8 cellular contexts compared by ENCODE assay signal in the genomic region with DNA sequence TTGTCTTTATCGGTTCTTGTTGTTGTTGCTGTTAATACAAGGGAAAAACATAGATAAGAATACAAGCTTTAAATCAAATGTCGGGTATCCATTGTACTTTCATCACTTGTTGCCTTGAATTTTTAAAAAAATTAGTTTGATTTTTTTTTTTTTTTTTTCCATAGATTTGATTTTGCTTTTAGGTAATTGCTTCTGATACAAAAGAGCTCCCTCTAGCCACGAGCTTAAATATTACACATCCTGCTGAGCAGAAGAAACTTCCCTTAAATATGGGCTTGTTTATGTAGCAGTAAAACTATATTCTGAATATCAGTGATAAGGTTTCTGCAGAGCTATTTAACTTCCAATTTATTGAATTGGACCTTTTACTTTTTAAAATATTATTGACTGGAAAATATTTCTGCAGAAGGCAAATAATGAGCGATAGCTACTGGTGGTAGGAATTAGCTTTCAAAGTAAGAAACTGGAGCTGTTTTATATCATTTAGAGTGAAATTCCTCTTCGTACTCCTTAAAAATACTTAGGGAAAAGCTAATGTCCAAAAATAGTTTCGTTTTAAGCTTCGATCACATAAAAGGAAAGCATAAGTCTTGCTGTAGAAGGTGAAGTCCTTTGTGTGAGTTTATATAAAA.
DNase-seq lines count a peak whose midpoint lies in the region; ATAC-seq, FAIRE-seq and TF ChIP-seq lines count a peak whose summit lies in the region.

No MANE protein-coding gene starts in this region.

- H3K27ac ChIP-seq in right lobe of liver = no peak overlapping the region

- no peak for FAIRE-seq in HTR-8/SVneo (lab: Jason Lieb, UNC)

- TF ChIP-seq POLR2A in right lobe of liver (IDR thresholded peaks at IDR 0.05) = no peak

- intact Hi-C loops in right lobe of liver (cut with DNase I) = no loop called here

- H3K36me3 ChIP-seq in adipocyte (ENCODE audit: control insufficient read depth, insufficient read depth, low read length, severe bottlenecking) = no peaks in the 10 kb centered on the region
- no peaks in the 10 kb centered on the region for H3K36me3 ChIP-seq in right lobe of liver

- H3K27me3 ChIP-seq in adipocyte (replicated peaks; ENCODE audit: control insufficient read depth, insufficient read depth, low read length) (no peaks in the 10 kb centered on the region), right lobe of liver (no peaks in the 10 kb centered on the region)

- ATAC-seq in GM18519 (IDR thresholded peaks at IDR 0.05; ENCODE audit: low FRiP score, unreplicated experiment) = peak; percentile 82
- ATAC-seq in right lobe of liver = no peak
- ATAC-seq in GM21717 (IDR thresholded peaks at IDR 0.05; ENCODE audit: unreplicated experiment) = no peak

- TF ChIP-seq CTCF in AG10803 (conservative IDR thresholded peaks at IDR 0.05; ENCODE audit: low read length) = peak; percentile 81
- peak in 3 of 4 donors; percentile 32 to 47 (median 38) for TF ChIP-seq CTCF in right lobe of liver (IDR thresholded peaks at IDR 0.05)

- DNase-seq in AG10803 (ENCODE audit: low read depth) = peak; percentile 54
- DNase-seq in HTR-8/SVneo (ENCODE audit: insufficient read length, low spot score) = peak; percentile 7
- DNase-seq in adipocyte (ENCODE audit: low read depth) = peak; percentile 68
- no peak for DNase-seq in right lobe of liver
- DNase-seq in NCI-H2196 treated with DMSO at 0.1 percent for 48 hours (lab: John Stamatoyannopoulos, UW; ENCODE audit: unreplicated experiment) = no peak
- DNase-seq in epidermal melanocyte (ENCODE audit: insufficient read length, low spot score) = no peak

- H3K9me3 ChIP-seq in adipocyte (ENCODE audit: control insufficient read depth, low read length) = peaks cover 4% of the 10 kb centered on the region
- H3K9me3 ChIP-seq in right lobe of liver = no peaks in the 10 kb centered on the region

- H3K4me3 ChIP-seq in AG10803 (ENCODE audit: low read length) (no peak overlapping the region), adipocyte (ENCODE audit: low read length) (peak overlapping the region; percentile 28), right lobe of liver (no peak overlapping the region)

- WGBS in right lobe of liver (ENCODE audit: insufficient coverage, low coverage, low lambda C conversion rate, missing lambda C conversion rate) = 34% methylated on average over 7 of the region's 7 CpGs

- H3K4me1 ChIP-seq in adipocyte (ENCODE audit: control insufficient read depth, insufficient read depth, low read length) (no peaks in the 10 kb centered on the region), right lobe of liver (no peaks in the 10 kb centered on the region)

- H3K9ac ChIP-seq in adipocyte (ENCODE audit: low read length) = peak overlapping the region; percentile 36

Comparison
In these comparisons a context has a peak if more than half of its experiments do, and no peak if none do; other contexts are left out.
1. DNase-seq: peak in AG10803 (single experiment), HTR-8/SVneo (single experiment) and adipocyte (single experiment); none in right lobe of liver (0 of 3), NCI-H2196 treated with DMSO at 0.1 percent for 48 hours (single experiment) and epidermal melanocyte (single experiment).